Comparison of ENCODE assay signal across 28 cellular contexts in genomic region chr6:156387472-156387871, GRCh38.
"Had no signal": no experiment of that assay in that cellular context is flagged by ENCODE, and none has a peak within 500 bp of the region (broad histone marks: within the 10 kb centered on the region; RNA-seq: fewer than 3 reads in every experiment).

No MANE protein-coding gene starts in this region.

- H3K27me3 ChIP-seq: neural progenitor cell, ovary, suprapubic skin, testis, tibial artery, transverse colon, upper lobe of right lung, uterus had no signal

- ATAC-seq: natural killer cell; psoas muscle; right cardiac atrium; sciatic nerve; stimulated activated memory B cell treated with anti-CD40 and anti-IgM and Interleukin-4, amounts not matched to agents 10 μg/mL and 1 μg/mL and 100 μg/mL, for 72 hours; stimulated activated naive CD8-positive, alpha-beta T cell treated with anti-CD3 and anti-CD28 coated beads, Interleukin-15, amount 100 ng/mL, for 72 hours; stimulated activated naive CD8-positive, alpha-beta T cell treated with anti-CD3 and anti-CD28 coated beads, Interleukin-15, Interleukin-2, amounts not matched to agents 100 U/mL and 50 U/mL, for 24 hours; upper lobe of right lung had no signal

- H3K4me3 ChIP-seq: neural progenitor cell, ovary, psoas muscle, skin epidermis, smooth muscle cell, spleen, suprapubic skin, testis, tibial artery, transverse colon, upper lobe of right lung, uterus had no signal

- H3K4me1 ChIP-seq: neural progenitor cell, parathyroid adenoma, psoas muscle, spleen, testis, tibial artery, transverse colon, upper lobe of right lung, uterus had no signal

- H3K27ac ChIP-seq: neural progenitor cell, ovary, parathyroid adenoma, psoas muscle, skin epidermis, spleen, suprapubic skin, testis, tibial artery, transverse colon, upper lobe of right lung, uterus had no signal

- DNase-seq: natural killer cell; occipital lobe; ovary; posterior cingulate gyrus; psoas muscle; right cardiac atrium; spleen; stimulated activated CD4-positive, alpha-beta T cell treated with anti-CD3 and anti-CD28 coated beads, Interleukin-12 subunit alpha, Interleukin-12 subunit beta, amount 100 ng/mL, for 4 hours; stimulated activated CD4-positive, alpha-beta T cell treated with anti-CD3 and anti-CD28 coated beads, Interleukin-1b, Interleukin-23, amount 100 ng/mL, for 48 hours; stimulated activated CD4-positive, alpha-beta T cell treated with anti-CD3 and anti-CD28 coated beads, Interleukin-4, amount 100 ng/mL, for 1 hour; stimulated activated CD4-positive, alpha-beta T cell treated with anti-CD3 and anti-CD28 coated beads, Interleukin-4, amount 100 ng/mL, for 4 hours; stimulated activated CD8-positive, alpha-beta memory T cell treated with anti-CD3 and anti-CD28 coated beads, Interleukin-4, amount 100 ng/mL, for 48 hours; stimulated activated naive CD4-positive, alpha-beta T cell; stimulated activated naive CD8-positive, alpha-beta T cell treated with anti-CD3 and anti-CD28 coated beads, Interleukin-15, amount 100 ng/mL, for 72 hours; stimulated activated naive CD8-positive, alpha-beta T cell treated with anti-CD3 and anti-CD28 coated beads, Interleukin-15, Interleukin-2, amounts not matched to agents 100 U/mL and 50 U/mL, for 24 hours; substantia nigra; testis; tibial artery; transverse colon; upper lobe of right lung; uterus had no signal

- H3K36me3 ChIP-seq: neural progenitor cell, ovary, spleen, suprapubic skin, tibial artery, transverse colon, upper lobe of right lung, uterus had no signal

- H3K9me3 ChIP-seq: ovary, psoas muscle, spleen, suprapubic skin, testis, tibial artery, transverse colon, upper lobe of right lung, uterus had no signal
